In the genomic region with DNA sequence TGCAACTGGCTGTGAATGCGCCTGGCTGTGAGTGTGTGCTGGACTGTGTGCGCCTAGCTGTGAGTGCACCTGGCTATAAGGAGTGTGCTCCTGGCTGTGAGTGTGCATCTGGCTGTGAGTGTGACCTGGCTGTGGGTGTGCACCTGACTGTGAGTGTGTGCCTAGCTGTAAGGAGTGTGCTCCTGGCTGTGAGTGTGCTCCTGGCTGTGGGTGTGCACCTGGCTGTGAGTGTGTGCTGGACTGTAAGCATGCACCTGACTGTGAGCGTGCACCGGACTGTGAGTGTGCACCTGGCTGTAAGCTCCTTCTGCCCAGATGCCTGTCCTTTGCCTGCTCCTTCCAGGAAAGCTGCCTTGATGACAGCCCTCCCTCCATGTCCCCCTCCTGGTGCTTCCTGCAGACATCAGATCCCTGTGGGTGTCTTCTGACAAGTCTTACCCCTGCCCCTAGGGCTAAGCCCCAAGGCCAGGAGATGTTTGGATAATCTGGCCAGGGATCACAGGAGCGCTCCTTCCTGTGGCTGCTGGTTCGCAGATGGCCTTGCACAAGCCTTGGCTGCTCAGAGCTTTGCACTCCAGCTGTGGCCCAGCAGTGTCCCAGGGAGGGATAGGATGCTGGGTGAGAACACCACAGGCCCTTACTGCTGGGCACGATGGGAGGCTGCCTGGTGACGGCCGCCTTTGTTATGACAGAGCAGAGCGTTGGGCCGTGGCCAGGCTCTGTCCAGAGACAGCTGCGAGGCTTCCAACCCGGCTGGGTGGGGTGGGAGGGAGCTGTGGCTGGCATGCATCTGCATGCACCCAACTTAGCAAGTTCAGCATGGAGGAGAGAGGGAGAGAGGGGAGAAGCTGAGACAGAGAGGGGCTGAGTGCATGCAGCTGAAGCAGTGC, we compare ENCODE assay signal across 9 cellular contexts.
DNase-seq lines count a peak whose midpoint lies in the region; ATAC-seq lines count a peak whose summit lies in the region.
"Had no signal": no experiment of that assay in that cellular context is flagged by ENCODE, and none has a peak within 500 bp of the region (broad histone marks: within the 10 kb centered on the region; RNA-seq: fewer than 3 reads in every experiment).

No MANE protein-coding gene starts in this region.

- H3K9me3 Mint-ChIP-seq in activated naive CD4-positive, alpha-beta T cell treated with anti-CD3 and anti-CD28 coated beads, Interleukin-2, amount 50 U/mL, for 72 hours = no peaks in the 10 kb centered on the region

- no peaks in the 10 kb centered on the region for H3K36me3 Mint-ChIP-seq in activated naive CD4-positive, alpha-beta T cell treated with anti-CD3 and anti-CD28 coated beads, Interleukin-2, amount 50 U/mL, for 72 hours

- DNase-seq in Caki2 (ENCODE audit: low read depth) = peak; percentile 31
- DNase-seq in NCI-H69 (lab: John Stamatoyannopoulos, UW) = peak; percentile 85
- DNase-seq in fibroblast of peridontal ligament (ENCODE audit: extremely low read depth) = peak; percentile 78
- peak in 53 of 56 donors; percentile 14 to 92 (median 75) for DNase-seq in nucleus accumbens (lab: John Stamatoyannopoulos, UW)
- DNase-seq in cerebellar cortex (ENCODE audit: low spot score) = no peak
- no peak for DNase-seq in HuH-7.5 (ENCODE audit: low spot score)
- DNase-seq in NCI-H128 (lab: John Stamatoyannopoulos, UW; ENCODE audit: unreplicated experiment) = no peak
- no peak for DNase-seq in activated naive CD4-positive, alpha-beta T cell treated with anti-CD3 and anti-CD28 coated beads, Interleukin-2, amount 50 U/mL, for 72 hours (ENCODE audit: low spot score in 2 of 2)
- DNase-seq: GF-D8 had no signal

- peak overlapping the region in 1 of 2 donors; percentile 77 for H3K27ac Mint-ChIP-seq in activated naive CD4-positive, alpha-beta T cell treated with anti-CD3 and anti-CD28 coated beads, Interleukin-2, amount 50 U/mL, for 72 hours

- in situ Hi-C loops in Caki2 (cut with HindIII; ENCODE audit: low pct_unique_long_range_greater_than_20kb, low sequenced_read_pairs) = no loop called here

- no peak for ATAC-seq in activated naive CD4-positive, alpha-beta T cell treated with anti-CD3 and anti-CD28 coated beads, Interleukin-2, amount 50 U/mL, for 72 hours

Comparison
In these comparisons a context has a peak if more than half of its experiments do, and no peak if none do; other contexts are left out.
1. DNase-seq: peak in Caki2 (single experiment), NCI-H69 (single experiment), fibroblast of peridontal ligament (single experiment) and nucleus accumbens (53 of 56); none in cerebellar cortex (single experiment), HuH-7.5 (single experiment), NCI-H128 (single experiment) and activated naive CD4-positive, alpha-beta T cell treated with anti-CD3 and anti-CD28 coated beads, Interleukin-2, amount 50 U/mL, for 72 hours (0 of 2).